8 cellular contexts compared by ENCODE assay signal in genomic region chr19:41957838-41958366, GRCh38. TPM values are rescaled to one million over a fixed set of nuclear protein-coding genes. Genes with fewer than 3 reads are reported as not detected.
DNase-seq lines count a peak whose midpoint lies in the region; ATAC-seq and TF ChIP-seq lines count a peak whose summit lies in the region.

No MANE protein-coding gene starts in this region.

- no peaks in the 10 kb centered on the region for H3K36me3 Mint-ChIP-seq in T-helper 17 cell (ENCODE audit: low read depth)

- DNase-seq in AG09309 (ENCODE audit: low read depth), result peak; percentile 46
- peak; percentile 32 for DNase-seq in NCI-H1417 treated with DMSO at 0.1 percent for 48 hours (lab: John Stamatoyannopoulos, UW)
- no peak for DNase-seq in T-helper 17 cell
- DNase-seq in dermis blood vessel endothelial cell, result peak; percentile 90
- peak; percentile 70 to 84 for DNase-seq in left colon
- DNase-seq in stimulated activated CD4-positive, alpha-beta T cell treated with anti-CD3 and anti-CD28 coated beads, Interleukin-4, amount 100 ng/mL, for 24 hours, result peak; percentile 30

- TF ChIP-seq CTCF in AG09309 (IDR thresholded peaks at IDR 0.05; ENCODE audit: control insufficient read depth, insufficient read depth, low read depth, low read length, missing control alignments), result peak; percentile 86
- peak; percentile 81 for TF ChIP-seq CTCF in GM12873 (IDR thresholded peaks at IDR 0.05; ENCODE audit: insufficient read depth, low read depth, low read length, missing control alignments)

- peak overlapping the region; percentile 86 for H3K27ac Mint-ChIP-seq in T-helper 17 cell

- peak overlapping the region; percentile 94 for H3K4me3 ChIP-seq in AG09309 (ENCODE audit: control insufficient read depth, low read depth, low read length)

- H3K4me3 Mint-ChIP-seq in T-helper 17 cell, result peak overlapping the region; percentile 93

- H3K9me3 ChIP-seq in T-helper 17 cell (ENCODE audit: control insufficient read depth, low read length, poor library complexity, severe bottlenecking), result no peaks in the 10 kb centered on the region

- ATAC-seq in T-helper 17 cell (peak; percentile 24), left colon (peak; percentile 71), GM21447 (IDR thresholded peaks at IDR 0.05; ENCODE audit: unreplicated experiment) (no peak)

- peaks cover 26% of the 10 kb centered on the region for H3K4me1 Mint-ChIP-seq in T-helper 17 cell

- no peaks in the 10 kb centered on the region for H3K27me3 Mint-ChIP-seq in T-helper 17 cell

- intact Hi-C loops in left colon (cut with DNase I, micrococcal nuclease), result loop anchor here in 1 of 2 donors (10.0 kb wide), 1 partner anchor 83 kb away; the partner anchor contains the start of gene CD79A

RNA-seq across cellular contexts. Expression of gene RABAC1, which starts 1.2 kb away (rescaled TPM):
- total RNA-seq in T-helper 17 cell (10 to 100 TPM; 90.1 to 98.3 TPM), dermis blood vessel endothelial cell (73.9 and 132 TPM in 2 replicates), left colon (100 to 1,000 TPM; 177 to 196 TPM)

RNA-seq across cellular contexts. Expression of gene ERFL, which starts 29.7 kb away (rescaled TPM):
- total RNA-seq in T-helper 17 cell, result 1 to 10 TPM; 2.4 to 3.1 TPM
- not detected in 2 replicates for total RNA-seq in dermis blood vessel endothelial cell
- 1 to 10 TPM; 1.1 to 1.7 TPM for total RNA-seq in left colon

RNA-seq across cellular contexts. Expression of gene ATP1A3, which starts 36.1 kb away (rescaled TPM):
- 1 to 10 TPM; 2.2 to 4.9 TPM for total RNA-seq in T-helper 17 cell
- under 0.01 and 0.05 TPM in 2 replicates for total RNA-seq in dermis blood vessel endothelial cell
- total RNA-seq in left colon, result 1 to 10 TPM; 1.2 to 1.6 TPM

Comparison
In these comparisons a context has a peak if more than half of its experiments do, and no peak if none do; other contexts are left out.
1. DNase-seq: peak in AG09309 (single experiment), NCI-H1417 treated with DMSO at 0.1 percent for 48 hours (single experiment), dermis blood vessel endothelial cell (single experiment), left colon (2 of 2) and stimulated activated CD4-positive, alpha-beta T cell treated with anti-CD3 and anti-CD28 coated beads, Interleukin-4, amount 100 ng/mL, for 24 hours (single experiment); none in T-helper 17 cell (0 of 3).